Comparison of ENCODE assay signal across 8 cellular contexts in genomic region chr2:60555066-60555793, GRCh38. TPM values are rescaled to one million over a fixed set of nuclear protein-coding genes. Genes with fewer than 3 reads are reported as not detected.
DNase-seq lines count a peak whose midpoint lies in the region; ATAC-seq and TF ChIP-seq lines count a peak whose summit lies in the region.

No MANE protein-coding gene starts in this region.

- peak overlapping the region in 2 of 3 donors; percentile 26 to 33 for H3K27ac Mint-ChIP-seq in CD4-positive, CD25-positive, alpha-beta regulatory T cell
- H3K27ac Mint-ChIP-seq in activated CD8-positive, alpha-beta T cell treated with anti-CD3 and anti-CD28 coated beads, Interleukin-2, amount 10 ng/mL, durations not matched to agents 7 days and 5 days, result no peak overlapping the region
- H3K27ac Mint-ChIP-seq in nephron, result peak overlapping the region in 2 of 3 experiments; percentile 82 to 86

- CTCF ChIA-PET in activated CD8-positive, alpha-beta T cell treated with anti-CD3 and anti-CD28 coated beads, Interleukin-2, amount 10 ng/mL, durations not matched to agents 7 days and 5 days (lab: Charles Lee), result interaction anchor here (0.6 to 7.5 kb wide), 5 partner anchors 8 to 37 kb away, joined by 3 to 93 read pairs (median 3); no protein-coding TSS in a partner anchor

- TF ChIP-seq CTCF in nephron (IDR thresholded peaks at IDR 0.05; ENCODE audit: unreplicated experiment in 3 of 3), result peak in 1 of 3 experiments; percentile 44

- no peaks in the 10 kb centered on the region for H3K36me3 ChIP-seq in CD4-positive, CD25-positive, alpha-beta regulatory T cell (ENCODE audit: control insufficient read depth, insufficient read depth, low read length)
- no peaks in the 10 kb centered on the region for H3K36me3 ChIP-seq in esophagus (ENCODE audit: control insufficient read depth in 2 of 2, insufficient read depth in 2 of 2, low read length in 1 of 2)
- H3K36me3 ChIP-seq in urinary bladder (ENCODE audit: insufficient read depth), result no peaks in the 10 kb centered on the region

- 1% methylated on average over 42 to 43 of the region's 43 CpGs for WGBS in esophagus, 2 donors
- WGBS in urinary bladder, result under 1% methylated on average over 43 of the region's 43 CpGs

- H3K27me3 Mint-ChIP-seq in CD4-positive, CD25-positive, alpha-beta regulatory T cell, result peaks cover 68% of the 10 kb centered on the region
- H3K27me3 Mint-ChIP-seq in activated CD8-positive, alpha-beta T cell treated with anti-CD3 and anti-CD28 coated beads, Interleukin-2, amount 10 ng/mL, durations not matched to agents 7 days and 5 days (ENCODE audit: low read depth), result peaks cover 64% of the 10 kb centered on the region
- H3K27me3 Mint-ChIP-seq in nephron (ENCODE audit: low read depth), result peaks cover 60% of the 10 kb centered on the region

- H3K36me3 Mint-ChIP-seq in CD4-positive, CD25-positive, alpha-beta regulatory T cell, result no peaks in the 10 kb centered on the region
- no peaks in the 10 kb centered on the region for H3K36me3 Mint-ChIP-seq in activated CD8-positive, alpha-beta T cell treated with anti-CD3 and anti-CD28 coated beads, Interleukin-2, amount 10 ng/mL, durations not matched to agents 7 days and 5 days (ENCODE audit: low read depth)
- H3K36me3 Mint-ChIP-seq in nephron (ENCODE audit: low read depth), result no peaks in the 10 kb centered on the region

- H3K4me1 Mint-ChIP-seq in CD4-positive, CD25-positive, alpha-beta regulatory T cell, result peaks cover 5 to 51% (median 20%) of the 10 kb centered on the region in 4 donors
- peaks cover 36% of the 10 kb centered on the region for H3K4me1 Mint-ChIP-seq in activated CD8-positive, alpha-beta T cell treated with anti-CD3 and anti-CD28 coated beads, Interleukin-2, amount 10 ng/mL, durations not matched to agents 7 days and 5 days (ENCODE audit: low read depth)
- H3K4me1 Mint-ChIP-seq in nephron, result peaks cover 15% of the 10 kb centered on the region

- H3K9me3 ChIP-seq in CD4-positive, CD25-positive, alpha-beta regulatory T cell (ENCODE audit: control insufficient read depth in 2 of 2, low read length in 2 of 2), result no peaks in the 10 kb centered on the region
- H3K9me3 ChIP-seq in esophagus (ENCODE audit: control insufficient read depth in 2 of 2, insufficient read depth in 1 of 2, low read depth in 1 of 2, low read length in 1 of 2), result no peaks in the 10 kb centered on the region

- DNase-seq in CD4-positive, CD25-positive, alpha-beta regulatory T cell, result peak; percentile 11 to 69 (median 53)
- DNase-seq in NCI-H526 treated with DMSO at 0.1 percent for 48 hours (lab: John Stamatoyannopoulos, UW), result peak; percentile 70
- peak; percentile 74 for DNase-seq in activated CD8-positive, alpha-beta T cell treated with anti-CD3 and anti-CD28 coated beads, Interleukin-2, amount 10 ng/mL, durations not matched to agents 7 days and 5 days

- H3K4me3 ChIP-seq in CD4-positive, CD25-positive, alpha-beta regulatory T cell (ENCODE audit: low read depth, low read length), result peak overlapping the region; percentile 68
- H3K4me3 ChIP-seq in esophagus (ENCODE audit: low read depth in 1 of 2, low read length in 2 of 2), result peak overlapping the region; percentile 62 to 82
- peak overlapping the region; percentile 47 for H3K4me3 ChIP-seq in urinary bladder (ENCODE audit: low read depth, low read length)

- peaks cover 72% of the 10 kb centered on the region for H3K4me1 ChIP-seq in CD4-positive, CD25-positive, alpha-beta regulatory T cell (ENCODE audit: control insufficient read depth, insufficient read depth, low read length, poor library complexity, severe bottlenecking)
- H3K4me1 ChIP-seq in esophagus (ENCODE audit: control insufficient read depth in 2 of 2, insufficient read depth in 2 of 2, low read length in 1 of 2), result no peaks in the 10 kb centered on the region
- peaks cover 2% of the 10 kb centered on the region for H3K4me1 ChIP-seq in urinary bladder (ENCODE audit: insufficient read depth)

- POLR2A ChIA-PET in activated CD8-positive, alpha-beta T cell treated with anti-CD3 and anti-CD28 coated beads, Interleukin-2, amount 10 ng/mL, durations not matched to agents 7 days and 5 days (lab: Charles Lee), result no interaction called here

- H3K27ac ChIP-seq in CD4-positive, CD25-positive, alpha-beta regulatory T cell (ENCODE audit: insufficient read depth, low read length, poor library complexity, severe bottlenecking), result no peak overlapping the region
- peak overlapping the region; percentile 74 to 93 for H3K27ac ChIP-seq in esophagus (ENCODE audit: low read depth in 2 of 2, low read length in 1 of 2)
- H3K27ac ChIP-seq in urinary bladder (ENCODE audit: low read depth), result no peak overlapping the region

- peak; percentile 22 to 43 for ATAC-seq in CD4-positive, CD25-positive, alpha-beta regulatory T cell (ENCODE audit: low read depth in 2 of 2)
- ATAC-seq in GM18873 (IDR thresholded peaks at IDR 0.05; ENCODE audit: low FRiP score, unreplicated experiment) (peak; percentile 38), HG03135 (IDR thresholded peaks at IDR 0.05; ENCODE audit: unreplicated experiment) (peak; percentile 40)
- ATAC-seq in activated CD8-positive, alpha-beta T cell treated with anti-CD3 and anti-CD28 coated beads, Interleukin-2, amount 10 ng/mL, durations not matched to agents 7 days and 5 days, result peak; percentile 73

- peaks cover 0 to 5% (median 0%) of the 10 kb centered on the region in 7 donors for H3K9me3 Mint-ChIP-seq in CD4-positive, CD25-positive, alpha-beta regulatory T cell
- H3K9me3 Mint-ChIP-seq in activated CD8-positive, alpha-beta T cell treated with anti-CD3 and anti-CD28 coated beads, Interleukin-2, amount 10 ng/mL, durations not matched to agents 7 days and 5 days (ENCODE audit: insufficient read depth), result no peaks in the 10 kb centered on the region
- H3K9me3 Mint-ChIP-seq in nephron, result no peaks in the 10 kb centered on the region

- peaks cover 32% of the 10 kb centered on the region for H3K27me3 ChIP-seq in CD4-positive, CD25-positive, alpha-beta regulatory T cell (ENCODE audit: control insufficient read depth, insufficient read depth, low read length)
- H3K27me3 ChIP-seq in esophagus (ENCODE audit: control insufficient read depth in 1 of 2, insufficient read depth in 2 of 2, low read length in 2 of 2), result peaks cover 0 to 3% of the 10 kb centered on the region in 2 donors

- peak overlapping the region; percentile 76 to 89 (median 86) for H3K4me3 Mint-ChIP-seq in CD4-positive, CD25-positive, alpha-beta regulatory T cell
- H3K4me3 Mint-ChIP-seq in activated CD8-positive, alpha-beta T cell treated with anti-CD3 and anti-CD28 coated beads, Interleukin-2, amount 10 ng/mL, durations not matched to agents 7 days and 5 days, result peak overlapping the region; percentile 72
- peak overlapping the region; percentile 94 to 96 (median 95) for H3K4me3 Mint-ChIP-seq in nephron

RNA-seq across cellular contexts. Expression of gene BCL11A, which starts 1.8 kb away (rescaled TPM):
- 2.0 TPM for total RNA-seq in CD4-positive, CD25-positive, alpha-beta regulatory T cell
- polyA plus RNA-seq in CD4-positive, CD25-positive, alpha-beta regulatory T cell, result under 1 TPM in 3 of 4 donors, not detected in 1; 0.17 to 0.42 (median 0.18) TPM
- total RNA-seq in activated CD8-positive, alpha-beta T cell treated with anti-CD3 and anti-CD28 coated beads, Interleukin-2, amount 10 ng/mL, durations not matched to agents 7 days and 5 days, result under 1 TPM in 1 of 2 experiments, not detected in 1; 0.03 TPM
- 10 to 100 TPM in 1 of 2 donors, 1 to 10 TPM in 1; 8.6 to 25.5 TPM for polyA plus RNA-seq in esophagus
- 10.9 TPM for total RNA-seq in urinary bladder
- polyA plus RNA-seq in urinary bladder, result 2.4 TPM

Comparison
In these comparisons a context has a peak if more than half of its experiments do, and no peak if none do; other contexts are left out.
1. H3K27ac ChIP-seq: peak in esophagus (2 of 2); none in CD4-positive, CD25-positive, alpha-beta regulatory T cell (single experiment) and urinary bladder (single experiment).
2. Peak in every context shown above with its lines, with median percentiles within 50 percentile points of each other: ATAC-seq, DNase-seq, H3K4me3 ChIP-seq and H3K4me3 Mint-ChIP-seq.